ENCODE assay signal across 2 cellular contexts in the genomic region with DNA sequence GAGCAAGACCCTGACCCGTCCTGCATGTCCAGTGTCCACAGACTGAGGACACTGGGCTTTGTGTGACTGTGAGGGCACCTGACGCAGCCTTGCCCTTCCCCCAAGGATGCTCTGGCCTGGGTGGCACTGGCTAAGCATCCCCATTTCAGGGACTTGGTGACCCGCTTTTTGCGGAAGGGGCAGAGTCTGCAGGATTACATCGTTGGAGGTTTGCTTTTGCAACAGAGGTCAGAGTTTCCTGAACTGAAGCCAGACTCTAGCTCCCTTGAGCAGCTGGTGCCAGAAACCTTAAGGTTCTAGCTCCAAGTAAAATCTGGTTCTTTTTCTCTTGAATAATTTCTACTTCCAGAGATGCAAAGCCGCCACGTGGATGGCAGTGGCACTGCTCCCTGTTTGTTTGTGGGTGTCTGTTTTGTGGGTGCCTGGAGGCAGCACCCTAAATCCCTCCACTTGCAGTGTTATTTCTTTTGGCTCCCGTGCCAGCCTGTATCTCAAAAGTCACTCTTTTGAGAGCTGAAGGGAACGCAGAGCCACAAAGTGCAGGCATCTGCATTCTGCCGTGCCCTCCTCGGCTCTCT.
A peak's percentile ranks its signal among the peaks of the same experiment; 100 is the strongest.
TF ChIP-seq lines count a peak whose summit lies in the region.

No MANE protein-coding gene starts in this region.

TF ChIP-seq in liver, 16 proteins besides CTCF, POLR2A, EP300 and RAD21 (continued from another document):
- TF ChIP-seq, protein P1, sequence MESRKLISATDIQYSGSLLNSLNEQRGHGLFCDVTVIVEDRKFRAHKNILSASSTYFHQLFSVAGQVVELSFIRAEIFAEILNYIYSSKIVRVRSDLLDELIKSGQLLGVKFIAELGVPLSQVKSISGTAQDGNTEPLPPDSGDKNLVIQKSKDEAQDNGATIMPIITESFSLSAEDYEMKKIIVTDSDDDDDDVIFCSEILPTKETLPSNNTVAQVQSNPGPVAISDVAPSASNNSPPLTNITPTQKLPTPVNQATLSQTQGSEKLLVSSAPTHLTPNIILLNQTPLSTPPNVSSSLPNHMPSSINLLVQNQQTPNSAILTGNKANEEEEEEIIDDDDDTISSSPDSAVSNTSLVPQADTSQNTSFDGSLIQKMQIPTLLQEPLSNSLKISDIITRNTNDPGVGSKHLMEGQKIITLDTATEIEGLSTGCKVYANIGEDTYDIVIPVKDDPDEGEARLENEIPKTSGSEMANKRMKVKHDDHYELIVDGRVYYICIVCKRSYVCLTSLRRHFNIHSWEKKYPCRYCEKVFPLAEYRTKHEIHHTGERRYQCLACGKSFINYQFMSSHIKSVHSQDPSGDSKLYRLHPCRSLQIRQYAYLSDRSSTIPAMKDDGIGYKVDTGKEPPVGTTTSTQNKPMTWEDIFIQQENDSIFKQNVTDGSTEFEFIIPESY (IDR thresholded peaks at IDR 0.05), result no peak
- TF ChIP-seq HNF4G (IDR thresholded peaks at IDR 0.05) (peak; percentile 71), NR2F2 (IDR thresholded peaks at IDR 0.05) (peak; percentile 69), FOXA1 (IDR thresholded peaks at IDR 0.05) (no peak)
- TF ChIP-seq, protein P2, sequence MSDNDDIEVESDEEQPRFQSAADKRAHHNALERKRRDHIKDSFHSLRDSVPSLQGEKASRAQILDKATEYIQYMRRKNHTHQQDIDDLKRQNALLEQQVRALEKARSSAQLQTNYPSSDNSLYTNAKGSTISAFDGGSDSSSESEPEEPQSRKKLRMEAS (IDR thresholded peaks at IDR 0.05), result no peak

TF ChIP-seq in HepG2, 621 proteins besides CTCF, POLR2A, EP300 and RAD21 (continued from another document):
- TF ChIP-seq, protein P3, sequence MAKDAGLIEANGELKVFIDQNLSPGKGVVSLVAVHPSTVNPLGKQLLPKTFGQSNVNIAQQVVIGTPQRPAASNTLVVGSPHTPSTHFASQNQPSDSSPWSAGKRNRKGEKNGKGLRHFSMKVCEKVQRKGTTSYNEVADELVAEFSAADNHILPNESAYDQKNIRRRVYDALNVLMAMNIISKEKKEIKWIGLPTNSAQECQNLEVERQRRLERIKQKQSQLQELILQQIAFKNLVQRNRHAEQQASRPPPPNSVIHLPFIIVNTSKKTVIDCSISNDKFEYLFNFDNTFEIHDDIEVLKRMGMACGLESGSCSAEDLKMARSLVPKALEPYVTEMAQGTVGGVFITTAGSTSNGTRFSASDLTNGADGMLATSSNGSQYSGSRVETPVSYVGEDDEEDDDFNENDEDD (CRISPR knock-in tag; IDR thresholded peaks at IDR 0.05; ENCODE audit: borderline replicate concordance), result no peak
